11 cellular contexts compared by ENCODE assay signal in genomic region chr1:219465247-219466093, GRCh38.
DNase-seq lines count a peak whose midpoint lies in the region; ATAC-seq and TF ChIP-seq lines count a peak whose summit lies in the region.
"Had no signal": no experiment of that assay in that cellular context is flagged by ENCODE, and none has a peak within 500 bp of the region (broad histone marks: within the 10 kb centered on the region; RNA-seq: fewer than 3 reads in every experiment).

No MANE protein-coding gene starts in this region.

- TF ChIP-seq EP300 in suprapubic skin (IDR thresholded peaks at IDR 0.05): no peak

- no peaks in the 10 kb centered on the region for H3K36me3 Mint-ChIP-seq in MCF 10A (ENCODE audit: insufficient read depth, unreplicated experiment)
- no peaks in the 10 kb centered on the region for H3K36me3 Mint-ChIP-seq in T-helper 2 cell treated with Interferon-gamma antibody and Interleukin-4, amounts not matched to agents 5 μg/mL and 100 μg/mL, for 36 hours (ENCODE audit: low read depth)
- no peaks in the 10 kb centered on the region for H3K36me3 Mint-ChIP-seq in naive thymus-derived CD4-positive, alpha-beta T cell
- H3K36me3 Mint-ChIP-seq: CD8-positive, alpha-beta T cell had no signal

- H3K27ac ChIP-seq in breast epithelium: peak overlapping the region; percentile 34 to 54
- H3K27ac ChIP-seq in suprapubic skin: peak overlapping the region; percentile 55
- no peak overlapping the region for H3K27ac ChIP-seq in naive thymus-derived CD4-positive, alpha-beta T cell (ENCODE audit: low read depth, low read length)

- TF ChIP-seq POLR2A in breast epithelium (IDR thresholded peaks at IDR 0.05) (no peak), suprapubic skin (IDR thresholded peaks at IDR 0.05) (no peak)

- peaks cover 83% of the 10 kb centered on the region for H3K27me3 Mint-ChIP-seq in MCF 10A (ENCODE audit: insufficient read depth, unreplicated experiment)
- no peaks in the 10 kb centered on the region for H3K27me3 Mint-ChIP-seq in T-helper 2 cell treated with Interferon-gamma antibody and Interleukin-4, amounts not matched to agents 5 μg/mL and 100 μg/mL, for 36 hours (ENCODE audit: low read depth)
- peaks cover 0 to 3% (median 0%) of the 10 kb centered on the region in 5 donors for H3K27me3 Mint-ChIP-seq in naive thymus-derived CD4-positive, alpha-beta T cell

- no peaks in the 10 kb centered on the region for H3K4me1 Mint-ChIP-seq in MCF 10A (ENCODE audit: insufficient read depth, unreplicated experiment)
- peaks cover 23% of the 10 kb centered on the region for H3K4me1 Mint-ChIP-seq in T-helper 2 cell treated with Interferon-gamma antibody and Interleukin-4, amounts not matched to agents 5 μg/mL and 100 μg/mL, for 36 hours (ENCODE audit: low read depth)
- peaks cover 0 to 4% (median 0%) of the 10 kb centered on the region in 7 donors for H3K4me1 Mint-ChIP-seq in naive thymus-derived CD4-positive, alpha-beta T cell

- H3K27me3 ChIP-seq in breast epithelium (no peaks in the 10 kb centered on the region), suprapubic skin (no peaks in the 10 kb centered on the region)
- no peaks in the 10 kb centered on the region for H3K27me3 ChIP-seq in naive thymus-derived CD4-positive, alpha-beta T cell (ENCODE audit: control insufficient read depth in 2 of 2, insufficient read depth in 2 of 2, low read length in 2 of 2)

- H3K9me3 ChIP-seq in breast epithelium (no peaks in the 10 kb centered on the region), suprapubic skin (no peaks in the 10 kb centered on the region)
- no peaks in the 10 kb centered on the region for H3K9me3 ChIP-seq in naive thymus-derived CD4-positive, alpha-beta T cell (ENCODE audit: control insufficient read depth in 2 of 3, low read length in 3 of 3)

- H3K27ac Mint-ChIP-seq in MCF 10A (ENCODE audit: low read depth, unreplicated experiment): no peak overlapping the region
- peak overlapping the region; percentile 77 for H3K27ac Mint-ChIP-seq in T-helper 2 cell treated with Interferon-gamma antibody and Interleukin-4, amounts not matched to agents 5 μg/mL and 100 μg/mL, for 36 hours
- H3K27ac Mint-ChIP-seq in naive thymus-derived CD4-positive, alpha-beta T cell: peak overlapping the region in 1 of 9 donors; percentile 15
- H3K27ac Mint-ChIP-seq: CD8-positive, alpha-beta T cell had no signal

- H3K4me3 ChIP-seq in breast epithelium: no peak overlapping the region
- no peak overlapping the region for H3K4me3 ChIP-seq in suprapubic skin
- no peak overlapping the region for H3K4me3 ChIP-seq in naive thymus-derived CD4-positive, alpha-beta T cell (ENCODE audit: low read length)

- intact Hi-C loops in breast epithelium (cut with DNase I; ENCODE audit: low total_unique reads): no loop called here
- intact Hi-C loops in MCF 10A (cut with micrococcal nuclease): no loop called here
- intact Hi-C loops in naive thymus-derived CD4-positive, alpha-beta T cell (cut with micrococcal nuclease): no loop called here

- H3K4me1 ChIP-seq in breast epithelium (no peaks in the 10 kb centered on the region), suprapubic skin (peaks cover 42% of the 10 kb centered on the region)
- H3K4me1 ChIP-seq in naive thymus-derived CD4-positive, alpha-beta T cell (ENCODE audit: control insufficient read depth in 2 of 2, insufficient read depth in 2 of 2, low read length in 2 of 2): no peaks in the 10 kb centered on the region

- no peaks in the 10 kb centered on the region for H3K9me3 Mint-ChIP-seq in MCF 10A (ENCODE audit: unreplicated experiment)
- H3K9me3 Mint-ChIP-seq in T-helper 2 cell treated with Interferon-gamma antibody and Interleukin-4, amounts not matched to agents 5 μg/mL and 100 μg/mL, for 36 hours: no peaks in the 10 kb centered on the region
- peaks cover 0 to 8% (median 0%) of the 10 kb centered on the region in 11 donors for H3K9me3 Mint-ChIP-seq in naive thymus-derived CD4-positive, alpha-beta T cell
- H3K9me3 Mint-ChIP-seq: CD8-positive, alpha-beta T cell had no signal

- no peak for DNase-seq in breast epithelium (ENCODE audit: low spot score in 2 of 2)
- DNase-seq in MCF 10A (ENCODE audit: unreplicated experiment): no peak
- peak; percentile 20 for DNase-seq in T-helper 2 cell treated with Interferon-gamma antibody and Interleukin-4, amounts not matched to agents 5 μg/mL and 100 μg/mL, for 36 hours (ENCODE audit: low spot score)
- DNase-seq in suprapubic skin (ENCODE audit: low spot score in 2 of 2): no peak
- DNase-seq in naive thymus-derived CD4-positive, alpha-beta T cell: no peak
- DNase-seq in Ammon's horn (ENCODE audit: low spot score): no peak
- DNase-seq in NCI-H748 (lab: John Stamatoyannopoulos, UW; ENCODE audit: unreplicated experiment): no peak
- DNase-seq: CD8-positive, alpha-beta T cell; glutamatergic neuron; posterior cingulate gyrus had no signal

- H3K36me3 ChIP-seq in breast epithelium: no peaks in the 10 kb centered on the region
- no peaks in the 10 kb centered on the region for H3K36me3 ChIP-seq in suprapubic skin
- peaks cover 0 to 3% (median 0%) of the 10 kb centered on the region in 3 experiments for H3K36me3 ChIP-seq in naive thymus-derived CD4-positive, alpha-beta T cell (ENCODE audit: control insufficient read depth in 2 of 3, insufficient read depth in 3 of 3, low read length in 3 of 3)

- no TSS peak for BruUV-seq in MCF 10A (replicated peaks; lab: Mats Ljungman, UMichigan)

- 85% methylated on average over 6 of the region's 6 CpGs for WGBS in suprapubic skin

- TF ChIP-seq CTCF in breast epithelium (IDR thresholded peaks at IDR 0.05): no peak
- TF ChIP-seq CTCF in MCF 10A (IDR thresholded peaks at IDR 0.05; ENCODE audit: unreplicated experiment): no peak
- no peak for TF ChIP-seq CTCF in suprapubic skin (IDR thresholded peaks at IDR 0.05)

- H3K4me3 Mint-ChIP-seq in MCF 10A (ENCODE audit: unreplicated experiment): no peak overlapping the region
- peak overlapping the region; percentile 35 for H3K4me3 Mint-ChIP-seq in T-helper 2 cell treated with Interferon-gamma antibody and Interleukin-4, amounts not matched to agents 5 μg/mL and 100 μg/mL, for 36 hours
- no peak overlapping the region for H3K4me3 Mint-ChIP-seq in naive thymus-derived CD4-positive, alpha-beta T cell
- H3K4me3 Mint-ChIP-seq: CD8-positive, alpha-beta T cell had no signal

- CTCF ChIA-PET in MCF 10A (lab: Yijun Ruan, JAX): interaction anchor here (0.6 to 1.3 kb wide), 4 partner anchors 13 to 346 kb away, joined by 3 to 4 read pairs (median 4); no protein-coding TSS in a partner anchor
- CTCF ChIA-PET in naive thymus-derived CD4-positive, alpha-beta T cell (lab: Charles Lee): no interaction called here

- POLR2A ChIA-PET in MCF 10A (lab: Yijun Ruan, JAX): interaction anchor here (0.7 kb wide), 1 partner anchor 18 kb away, joined by 4 read pairs; no protein-coding TSS in a partner anchor
- POLR2A ChIA-PET in naive thymus-derived CD4-positive, alpha-beta T cell (lab: Charles Lee): no interaction called here

- peak; percentile 62 for ATAC-seq in HG02840 (IDR thresholded peaks at IDR 0.05; ENCODE audit: low FRiP score, unreplicated experiment)
- ATAC-seq in naive thymus-derived CD4-positive, alpha-beta T cell: no peak
- ATAC-seq: CD8-positive, alpha-beta T cell had no signal
